8 cellular contexts compared by ENCODE assay signal in genomic region chr2:139905624-139906023, GRCh38.
"Had no signal": no experiment of that assay in that cellular context is flagged by ENCODE, and none has a peak within 500 bp of the region (broad histone marks: within the 10 kb centered on the region; RNA-seq: fewer than 3 reads in every experiment).

No MANE protein-coding gene starts in this region.

- DNase-seq: GDM1, GF-D8 had no signal

- ATAC-seq: GM12878 had no signal

- FAIRE-seq: G401.6, GM12878, GM12891, GM12892, GM18507, GM19239 had no signal

- H3K4me3 ChIP-seq: GM12878 had no signal
